Comparison of ENCODE assay signal across 29 cellular contexts in genomic region chrX:51728202-51728601, GRCh38. TPM values are rescaled to one million over a fixed set of nuclear protein-coding genes. Genes with fewer than 3 reads are reported as not detected.
"Had no signal": no experiment of that assay in that cellular context is flagged by ENCODE, and none has a peak within 500 bp of the region (broad histone marks: within the 10 kb centered on the region; RNA-seq: fewer than 3 reads in every experiment).

No MANE protein-coding gene starts in this region.

- H3K9ac ChIP-seq: parathyroid adenoma had no signal

- H3K4me1 Mint-ChIP-seq: naive B cell; nephron; stimulated activated memory B cell treated with anti-CD40 and anti-IgM and Interleukin-4, amounts not matched to agents 10 μg/mL and 1 μg/mL and 100 μg/mL, for 72 hours had no signal

- H3K79me2 ChIP-seq: parathyroid adenoma had no signal

- H3K27ac Mint-ChIP-seq: nephron; stimulated activated memory B cell treated with anti-CD40 and anti-IgM and Interleukin-4, amounts not matched to agents 10 μg/mL and 1 μg/mL and 100 μg/mL, for 72 hours had no signal

- H3K4me1 ChIP-seq: heart left ventricle, parathyroid adenoma, psoas muscle, spleen, tibial nerve had no signal

- ATAC-seq: esophagus mucosa; heart left ventricle; left ventricle myocardium superior; psoas muscle; sciatic nerve; stimulated activated memory B cell treated with anti-CD40 and anti-IgM and Interleukin-4, amounts not matched to agents 10 μg/mL and 1 μg/mL and 100 μg/mL, for 72 hours had no signal

- DNase-seq: effector CD4-positive, alpha-beta T cell; heart left ventricle; hippocampal formation; islet precursor cell; left ventricle myocardium superior; mesendoderm; naive B cell; psoas muscle; retina; spleen; stimulated activated CD4-positive, alpha-beta T cell treated with anti-CD3 and anti-CD28 coated beads, Interleukin-15, amount 100 ng/mL, for 24 hours; stimulated activated CD4-positive, alpha-beta T cell treated with anti-CD3 and anti-CD28 coated beads, Interleukin-1b, Interleukin-23, amount 100 ng/mL, for 48 hours; stimulated activated CD4-positive, alpha-beta T cell treated with anti-CD3 and anti-CD28 coated beads, Interleukin-4, amount 100 ng/mL, for 24 hours had no signal

- H3K4me3 ChIP-seq: coronary artery, heart left ventricle, lung, psoas muscle, spleen, tibial nerve had no signal

- H3K9me3 ChIP-seq: heart left ventricle, psoas muscle, spleen, tibial nerve had no signal

- H3K9me3 Mint-ChIP-seq: naive B cell; nephron; stimulated activated memory B cell treated with anti-CD40 and anti-IgM and Interleukin-4, amounts not matched to agents 10 μg/mL and 1 μg/mL and 100 μg/mL, for 72 hours; stimulated activated naive CD8-positive, alpha-beta T cell treated with anti-CD3 and anti-CD28 coated beads, Interleukin-15, Interleukin-2, amounts not matched to agents 100 ng/mL and 50 ng/mL, for 24 hours had no signal

- H3K4me3 Mint-ChIP-seq: naive B cell; nephron; stimulated activated memory B cell treated with anti-CD40 and anti-IgM and Interleukin-4, amounts not matched to agents 10 μg/mL and 1 μg/mL and 100 μg/mL, for 72 hours; stimulated activated naive CD8-positive, alpha-beta T cell treated with anti-CD3 and anti-CD28 coated beads, Interleukin-15, Interleukin-2, amounts not matched to agents 100 ng/mL and 50 ng/mL, for 24 hours had no signal

- H3K27ac ChIP-seq: coronary artery, heart left ventricle, parathyroid adenoma, psoas muscle, spleen, tibial nerve had no signal

- H2AFZ ChIP-seq: parathyroid adenoma had no signal

- H3K36me3 Mint-ChIP-seq: naive B cell; stimulated activated memory B cell treated with anti-CD40 and anti-IgM and Interleukin-4, amounts not matched to agents 10 μg/mL and 1 μg/mL and 100 μg/mL, for 72 hours had no signal

- H3K36me3 ChIP-seq: heart left ventricle, spleen, tibial nerve had no signal

- FAIRE-seq: frontal cortex had no signal

RNA-seq across cellular contexts. Expression of gene CENPVL1, which starts 17.9 kb away (rescaled TPM):
- total RNA-seq: dermis microvascular lymphatic vessel endothelial cell, esophagus mucosa, fibroblast of lung, glomerular endothelial cell, heart left ventricle, left ventricle myocardium superior, lung, omental fat pad, psoas muscle, sciatic nerve, skeletal muscle tissue, spleen, tibial nerve, urinary bladder had no signal
- polyA plus RNA-seq: fibroblast of lung, heart left ventricle, lung, psoas muscle, spleen, urinary bladder had no signal

RNA-seq across cellular contexts. Expression of gene CENPVL2, which starts 45.6 kb away (rescaled TPM):
- total RNA-seq: dermis microvascular lymphatic vessel endothelial cell, esophagus mucosa, fibroblast of lung, glomerular endothelial cell, heart left ventricle, left ventricle myocardium superior, lung, omental fat pad, psoas muscle, sciatic nerve, skeletal muscle tissue, spleen, tibial nerve, urinary bladder had no signal
- polyA plus RNA-seq: fibroblast of lung, heart left ventricle, lung, psoas muscle, spleen, urinary bladder had no signal
